ENCODE assay signal across 1 cellular context in the genomic region with DNA sequence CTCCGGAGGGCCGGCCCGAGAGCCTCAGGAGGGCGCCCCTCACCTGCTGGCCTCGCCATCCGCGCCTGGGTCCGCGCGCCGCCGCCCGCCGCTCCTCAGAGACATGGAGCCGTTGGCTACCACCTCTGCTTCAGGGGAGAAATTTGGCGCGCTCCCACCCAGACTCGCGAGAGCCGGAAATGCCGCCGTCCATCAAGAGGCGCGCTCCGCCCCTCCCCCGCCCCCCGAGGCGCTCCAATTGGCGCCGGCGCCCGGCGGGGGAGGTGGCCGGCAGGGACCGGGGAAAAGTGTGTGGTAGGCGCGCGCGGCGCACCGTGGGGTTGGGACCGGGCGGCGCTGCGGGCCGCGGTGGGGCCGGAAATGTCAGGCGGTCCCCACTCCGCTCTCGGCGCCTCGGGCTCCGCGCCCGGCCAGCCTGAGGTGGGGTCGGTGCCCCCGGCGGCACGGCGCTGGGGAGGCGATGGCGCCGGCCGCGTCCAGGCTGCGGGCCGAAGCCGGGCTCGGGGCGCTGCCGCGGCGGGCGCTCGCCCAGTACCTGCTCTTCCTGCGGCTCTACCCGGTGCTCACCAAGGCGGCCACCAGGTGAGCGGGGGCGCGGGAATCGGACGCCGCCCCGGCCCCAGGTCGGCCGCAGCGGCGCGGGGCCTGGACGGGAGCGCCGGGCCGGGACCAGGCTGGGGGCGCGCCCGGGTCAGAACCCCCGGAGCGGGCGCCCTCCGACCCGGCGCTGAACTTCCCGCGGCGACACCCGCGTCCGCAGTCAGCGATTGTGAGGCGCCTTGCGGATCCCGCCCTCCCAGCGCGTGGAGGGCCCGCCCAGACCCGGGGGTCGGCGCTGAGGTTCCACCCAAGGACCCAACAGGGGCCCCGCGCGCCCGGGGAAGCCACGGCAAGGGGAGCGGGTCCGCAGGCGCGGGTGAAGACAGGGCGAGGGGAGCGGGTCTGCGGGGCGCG.
A peak's percentile ranks its signal among the peaks of the same experiment; 100 is the strongest.
TF ChIP-seq lines count a peak whose summit lies in the region.

A gene with protein sequence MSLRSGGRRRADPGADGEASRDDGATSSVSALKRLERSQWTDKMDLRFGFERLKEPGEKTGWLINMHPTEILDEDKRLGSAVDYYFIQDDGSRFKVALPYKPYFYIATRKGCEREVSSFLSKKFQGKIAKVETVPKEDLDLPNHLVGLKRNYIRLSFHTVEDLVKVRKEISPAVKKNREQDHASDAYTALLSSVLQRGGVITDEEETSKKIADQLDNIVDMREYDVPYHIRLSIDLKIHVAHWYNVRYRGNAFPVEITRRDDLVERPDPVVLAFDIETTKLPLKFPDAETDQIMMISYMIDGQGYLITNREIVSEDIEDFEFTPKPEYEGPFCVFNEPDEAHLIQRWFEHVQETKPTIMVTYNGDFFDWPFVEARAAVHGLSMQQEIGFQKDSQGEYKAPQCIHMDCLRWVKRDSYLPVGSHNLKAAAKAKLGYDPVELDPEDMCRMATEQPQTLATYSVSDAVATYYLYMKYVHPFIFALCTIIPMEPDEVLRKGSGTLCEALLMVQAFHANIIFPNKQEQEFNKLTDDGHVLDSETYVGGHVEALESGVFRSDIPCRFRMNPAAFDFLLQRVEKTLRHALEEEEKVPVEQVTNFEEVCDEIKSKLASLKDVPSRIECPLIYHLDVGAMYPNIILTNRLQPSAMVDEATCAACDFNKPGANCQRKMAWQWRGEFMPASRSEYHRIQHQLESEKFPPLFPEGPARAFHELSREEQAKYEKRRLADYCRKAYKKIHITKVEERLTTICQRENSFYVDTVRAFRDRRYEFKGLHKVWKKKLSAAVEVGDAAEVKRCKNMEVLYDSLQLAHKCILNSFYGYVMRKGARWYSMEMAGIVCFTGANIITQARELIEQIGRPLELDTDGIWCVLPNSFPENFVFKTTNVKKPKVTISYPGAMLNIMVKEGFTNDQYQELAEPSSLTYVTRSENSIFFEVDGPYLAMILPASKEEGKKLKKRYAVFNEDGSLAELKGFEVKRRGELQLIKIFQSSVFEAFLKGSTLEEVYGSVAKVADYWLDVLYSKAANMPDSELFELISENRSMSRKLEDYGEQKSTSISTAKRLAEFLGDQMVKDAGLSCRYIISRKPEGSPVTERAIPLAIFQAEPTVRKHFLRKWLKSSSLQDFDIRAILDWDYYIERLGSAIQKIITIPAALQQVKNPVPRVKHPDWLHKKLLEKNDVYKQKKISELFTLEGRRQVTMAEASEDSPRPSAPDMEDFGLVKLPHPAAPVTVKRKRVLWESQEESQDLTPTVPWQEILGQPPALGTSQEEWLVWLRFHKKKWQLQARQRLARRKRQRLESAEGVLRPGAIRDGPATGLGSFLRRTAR (N-terminal part only) (minus strand): TSS at position 132 of the 954 bp plus-strand sequence. CDS start 27 bp downstream, at position 105.
A gene (plus strand): TSS at position 377 of the 954 bp plus-strand sequence. CDS start 84 bp downstream, at position 461.

TF ChIP-seq in K562, 482 proteins besides CTCF, POLR2A, EP300 and RAD21 (continued from another document and continues in another):
- TF ChIP-seq, protein P1, sequence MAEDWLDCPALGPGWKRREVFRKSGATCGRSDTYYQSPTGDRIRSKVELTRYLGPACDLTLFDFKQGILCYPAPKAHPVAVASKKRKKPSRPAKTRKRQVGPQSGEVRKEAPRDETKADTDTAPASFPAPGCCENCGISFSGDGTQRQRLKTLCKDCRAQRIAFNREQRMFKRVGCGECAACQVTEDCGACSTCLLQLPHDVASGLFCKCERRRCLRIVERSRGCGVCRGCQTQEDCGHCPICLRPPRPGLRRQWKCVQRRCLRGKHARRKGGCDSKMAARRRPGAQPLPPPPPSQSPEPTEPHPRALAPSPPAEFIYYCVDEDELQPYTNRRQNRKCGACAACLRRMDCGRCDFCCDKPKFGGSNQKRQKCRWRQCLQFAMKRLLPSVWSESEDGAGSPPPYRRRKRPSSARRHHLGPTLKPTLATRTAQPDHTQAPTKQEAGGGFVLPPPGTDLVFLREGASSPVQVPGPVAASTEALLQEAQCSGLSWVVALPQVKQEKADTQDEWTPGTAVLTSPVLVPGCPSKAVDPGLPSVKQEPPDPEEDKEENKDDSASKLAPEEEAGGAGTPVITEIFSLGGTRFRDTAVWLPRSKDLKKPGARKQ (CRISPR knock-in tag; IDR thresholded peaks at IDR 0.05) = no peak
- no peak for TF ChIP-seq ZNF41 (CRISPR knock-in tag; conservative IDR thresholded peaks at IDR 0.05)
- TF ChIP-seq MECOM (CRISPR knock-in tag; IDR thresholded peaks at IDR 0.05) = no peak
- 0 out of 2 replicates have a peak, but pooled peaks have one; percentile 56 for TF ChIP-seq ZBTB1 (CRISPR knock-in tag; IDR thresholded peaks at IDR 0.05; ENCODE audit: borderline replicate concordance, low read depth)
- TF ChIP-seq, protein P2, sequence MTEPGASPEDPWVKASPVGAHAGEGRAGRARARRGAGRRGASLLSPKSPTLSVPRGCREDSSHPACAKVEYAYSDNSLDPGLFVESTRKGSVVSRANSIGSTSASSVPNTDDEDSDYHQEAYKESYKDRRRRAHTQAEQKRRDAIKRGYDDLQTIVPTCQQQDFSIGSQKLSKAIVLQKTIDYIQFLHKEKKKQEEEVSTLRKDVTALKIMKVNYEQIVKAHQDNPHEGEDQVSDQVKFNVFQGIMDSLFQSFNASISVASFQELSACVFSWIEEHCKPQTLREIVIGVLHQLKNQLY (CRISPR knock-in tag; conservative IDR thresholded peaks at IDR 0.05) = no peak
- TF ChIP-seq GATA2 (CRISPR knock-in tag; IDR thresholded peaks at IDR 0.05) = no peak
- peak; percentile 96 for TF ChIP-seq NEUROD1 (IDR thresholded peaks at IDR 0.05; ENCODE audit: borderline replicate concordance, low read depth, low read length, partially characterized antibody)
- TF ChIP-seq, protein P3, sequence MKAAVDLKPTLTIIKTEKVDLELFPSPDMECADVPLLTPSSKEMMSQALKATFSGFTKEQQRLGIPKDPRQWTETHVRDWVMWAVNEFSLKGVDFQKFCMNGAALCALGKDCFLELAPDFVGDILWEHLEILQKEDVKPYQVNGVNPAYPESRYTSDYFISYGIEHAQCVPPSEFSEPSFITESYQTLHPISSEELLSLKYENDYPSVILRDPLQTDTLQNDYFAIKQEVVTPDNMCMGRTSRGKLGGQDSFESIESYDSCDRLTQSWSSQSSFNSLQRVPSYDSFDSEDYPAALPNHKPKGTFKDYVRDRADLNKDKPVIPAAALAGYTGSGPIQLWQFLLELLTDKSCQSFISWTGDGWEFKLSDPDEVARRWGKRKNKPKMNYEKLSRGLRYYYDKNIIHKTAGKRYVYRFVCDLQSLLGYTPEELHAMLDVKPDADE (conservative IDR thresholded peaks at IDR 0.05; ENCODE audit: control insufficient read depth, low read depth, low read length) = 0 out of 2 replicates have a peak, but pooled peaks have one; percentile 51
- TF ChIP-seq ZNF197 (CRISPR knock-in tag; IDR thresholded peaks at IDR 0.05; ENCODE audit: low read depth) = 0 out of 2 replicates have a peak, but pooled peaks have one; percentile 59
- TF ChIP-seq, protein P4, sequence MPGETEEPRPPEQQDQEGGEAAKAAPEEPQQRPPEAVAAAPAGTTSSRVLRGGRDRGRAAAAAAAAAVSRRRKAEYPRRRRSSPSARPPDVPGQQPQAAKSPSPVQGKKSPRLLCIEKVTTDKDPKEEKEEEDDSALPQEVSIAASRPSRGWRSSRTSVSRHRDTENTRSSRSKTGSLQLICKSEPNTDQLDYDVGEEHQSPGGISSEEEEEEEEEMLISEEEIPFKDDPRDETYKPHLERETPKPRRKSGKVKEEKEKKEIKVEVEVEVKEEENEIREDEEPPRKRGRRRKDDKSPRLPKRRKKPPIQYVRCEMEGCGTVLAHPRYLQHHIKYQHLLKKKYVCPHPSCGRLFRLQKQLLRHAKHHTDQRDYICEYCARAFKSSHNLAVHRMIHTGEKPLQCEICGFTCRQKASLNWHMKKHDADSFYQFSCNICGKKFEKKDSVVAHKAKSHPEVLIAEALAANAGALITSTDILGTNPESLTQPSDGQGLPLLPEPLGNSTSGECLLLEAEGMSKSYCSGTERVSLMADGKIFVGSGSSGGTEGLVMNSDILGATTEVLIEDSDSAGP (CRISPR knock-in tag; IDR thresholded peaks at IDR 0.05) = no peak
- no peak for TF ChIP-seq YBX1 (IDR thresholded peaks at IDR 0.05)
- TF ChIP-seq, protein P5, sequence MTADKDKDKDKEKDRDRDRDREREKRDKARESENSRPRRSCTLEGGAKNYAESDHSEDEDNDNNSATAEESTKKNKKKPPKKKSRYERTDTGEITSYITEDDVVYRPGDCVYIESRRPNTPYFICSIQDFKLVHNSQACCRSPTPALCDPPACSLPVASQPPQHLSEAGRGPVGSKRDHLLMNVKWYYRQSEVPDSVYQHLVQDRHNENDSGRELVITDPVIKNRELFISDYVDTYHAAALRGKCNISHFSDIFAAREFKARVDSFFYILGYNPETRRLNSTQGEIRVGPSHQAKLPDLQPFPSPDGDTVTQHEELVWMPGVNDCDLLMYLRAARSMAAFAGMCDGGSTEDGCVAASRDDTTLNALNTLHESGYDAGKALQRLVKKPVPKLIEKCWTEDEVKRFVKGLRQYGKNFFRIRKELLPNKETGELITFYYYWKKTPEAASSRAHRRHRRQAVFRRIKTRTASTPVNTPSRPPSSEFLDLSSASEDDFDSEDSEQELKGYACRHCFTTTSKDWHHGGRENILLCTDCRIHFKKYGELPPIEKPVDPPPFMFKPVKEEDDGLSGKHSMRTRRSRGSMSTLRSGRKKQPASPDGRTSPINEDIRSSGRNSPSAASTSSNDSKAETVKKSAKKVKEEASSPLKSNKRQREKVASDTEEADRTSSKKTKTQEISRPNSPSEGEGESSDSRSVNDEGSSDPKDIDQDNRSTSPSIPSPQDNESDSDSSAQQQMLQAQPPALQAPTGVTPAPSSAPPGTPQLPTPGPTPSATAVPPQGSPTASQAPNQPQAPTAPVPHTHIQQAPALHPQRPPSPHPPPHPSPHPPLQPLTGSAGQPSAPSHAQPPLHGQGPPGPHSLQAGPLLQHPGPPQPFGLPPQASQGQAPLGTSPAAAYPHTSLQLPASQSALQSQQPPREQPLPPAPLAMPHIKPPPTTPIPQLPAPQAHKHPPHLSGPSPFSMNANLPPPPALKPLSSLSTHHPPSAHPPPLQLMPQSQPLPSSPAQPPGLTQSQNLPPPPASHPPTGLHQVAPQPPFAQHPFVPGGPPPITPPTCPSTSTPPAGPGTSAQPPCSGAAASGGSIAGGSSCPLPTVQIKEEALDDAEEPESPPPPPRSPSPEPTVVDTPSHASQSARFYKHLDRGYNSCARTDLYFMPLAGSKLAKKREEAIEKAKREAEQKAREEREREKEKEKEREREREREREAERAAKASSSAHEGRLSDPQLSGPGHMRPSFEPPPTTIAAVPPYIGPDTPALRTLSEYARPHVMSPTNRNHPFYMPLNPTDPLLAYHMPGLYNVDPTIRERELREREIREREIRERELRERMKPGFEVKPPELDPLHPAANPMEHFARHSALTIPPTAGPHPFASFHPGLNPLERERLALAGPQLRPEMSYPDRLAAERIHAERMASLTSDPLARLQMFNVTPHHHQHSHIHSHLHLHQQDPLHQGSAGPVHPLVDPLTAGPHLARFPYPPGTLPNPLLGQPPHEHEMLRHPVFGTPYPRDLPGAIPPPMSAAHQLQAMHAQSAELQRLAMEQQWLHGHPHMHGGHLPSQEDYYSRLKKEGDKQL (CRISPR knock-in tag; IDR thresholded peaks at IDR 0.05; ENCODE audit: borderline replicate concordance) = no peak
- TF ChIP-seq PHF8 (IDR thresholded peaks at IDR 0.05; ENCODE audit: borderline replicate concordance, low read length) = peak; percentile 68; the same call in 1 of the 2 replicates
- no peak for TF ChIP-seq ZNF57 (CRISPR knock-in tag; IDR thresholded peaks at IDR 0.05)
- TF ChIP-seq ZNF347 (CRISPR knock-in tag; IDR thresholded peaks at IDR 0.05; ENCODE audit: low read depth) = no peak
- peak; percentile 96 for TF ChIP-seq RBFOX2 (IDR thresholded peaks at IDR 0.05; ENCODE audit: low read depth, low read length)
- TF ChIP-seq MIER1 (IDR thresholded peaks at IDR 0.05; ENCODE audit: low read depth) = no peak
- TF ChIP-seq FUS (optimal IDR thresholded peaks at IDR 0.05; ENCODE audit: low read depth, low read length) = no peak
